Comparison of ENCODE assay signal across 26 cellular contexts in genomic region chr11:108097179-108097578, GRCh38.
"Had no signal": no experiment of that assay in that cellular context is flagged by ENCODE, and none has a peak within 500 bp of the region (broad histone marks: within the 10 kb centered on the region; RNA-seq: fewer than 3 reads in every experiment).

No MANE protein-coding gene starts in this region.

- H3K9me3 ChIP-seq: colonic mucosa, gastrocnemius medialis, left lung, prostate gland, sigmoid colon, spleen, suprapubic skin, transverse colon, vagina had no signal

- H3K4me1 ChIP-seq: prostate gland, sigmoid colon, spleen, suprapubic skin, vagina had no signal

- H3K36me3 ChIP-seq: colonic mucosa had no signal

- H3K4me3 Mint-ChIP-seq: dendritic cell treated with granulocyte-macrophage colony-stimulating factor and Interleukin-4, amounts not matched to agents 40 ng/mL and 50 ng/mL, for 4 days; endodermal cell; naive thymus-derived CD8-positive, alpha-beta T cell; nephron progenitor cell; stimulated activated naive CD8-positive, alpha-beta T cell treated with anti-CD3 and anti-CD28 coated beads, Interleukin-15, amount 100 ng/mL, for 72 hours had no signal

- FAIRE-seq: keratinocyte had no signal

- H3K27me3 ChIP-seq: colonic mucosa, gastrocnemius medialis, left lung, sigmoid colon, spleen, suprapubic skin, transverse colon, vagina had no signal

- H3K27ac Mint-ChIP-seq: dendritic cell treated with granulocyte-macrophage colony-stimulating factor and Interleukin-4, amounts not matched to agents 40 ng/mL and 50 ng/mL, for 4 days; endodermal cell; nephron progenitor cell; stimulated activated naive CD8-positive, alpha-beta T cell treated with anti-CD3 and anti-CD28 coated beads, Interleukin-15, amount 100 ng/mL, for 72 hours had no signal

- H3K4me1 Mint-ChIP-seq: nephron progenitor cell; stimulated activated naive CD8-positive, alpha-beta T cell treated with anti-CD3 and anti-CD28 coated beads, Interleukin-15, amount 100 ng/mL, for 72 hours had no signal

- H3K9me3 Mint-ChIP-seq: dendritic cell treated with granulocyte-macrophage colony-stimulating factor and Interleukin-4, amounts not matched to agents 40 ng/mL and 50 ng/mL, for 4 days; endodermal cell; naive thymus-derived CD8-positive, alpha-beta T cell; nephron progenitor cell; stimulated activated naive CD8-positive, alpha-beta T cell treated with anti-CD3 and anti-CD28 coated beads, Interleukin-15, amount 100 ng/mL, for 72 hours had no signal

- ATAC-seq: esophagus mucosa; gastrocnemius medialis; left lung; naive thymus-derived CD8-positive, alpha-beta T cell; right cardiac atrium; stimulated activated naive CD8-positive, alpha-beta T cell treated with anti-CD3 and anti-CD28 coated beads, Interleukin-15, amount 100 ng/mL, for 72 hours had no signal

- DNase-seq: colonic mucosa; effector CD8-positive, alpha-beta T cell; endodermal cell; foreskin fibroblast; gastrocnemius medialis; head of caudate nucleus; left lung; mesendoderm; midbrain; naive thymus-derived CD8-positive, alpha-beta T cell; nephron progenitor cell; nucleus accumbens; right cardiac atrium; sigmoid colon; spleen; stimulated activated CD4-positive, alpha-beta T cell treated with anti-CD3 and anti-CD28 coated beads, Interleukin-4, amount 100 ng/mL, for 4 hours; stimulated activated naive CD4-positive, alpha-beta T cell; stimulated activated naive CD8-positive, alpha-beta T cell treated with anti-CD3 and anti-CD28 coated beads, Interleukin-15, amount 100 ng/mL, for 72 hours; transverse colon had no signal

- H3K4me3 ChIP-seq: colonic mucosa, gastrocnemius medialis, left lung, prostate gland, sigmoid colon, spleen, suprapubic skin, transverse colon, vagina had no signal

- H3K27me3 Mint-ChIP-seq: dendritic cell treated with granulocyte-macrophage colony-stimulating factor and Interleukin-4, amounts not matched to agents 40 ng/mL and 50 ng/mL, for 4 days; naive thymus-derived CD8-positive, alpha-beta T cell; stimulated activated naive CD8-positive, alpha-beta T cell treated with anti-CD3 and anti-CD28 coated beads, Interleukin-15, amount 100 ng/mL, for 72 hours had no signal

- H3K27ac ChIP-seq: colonic mucosa, epithelial cell of prostate, gastrocnemius medialis, left lung, prostate gland, sigmoid colon, spleen, suprapubic skin, transverse colon, vagina had no signal
